ENCODE assay signal across 16 cellular contexts in the genomic region with DNA sequence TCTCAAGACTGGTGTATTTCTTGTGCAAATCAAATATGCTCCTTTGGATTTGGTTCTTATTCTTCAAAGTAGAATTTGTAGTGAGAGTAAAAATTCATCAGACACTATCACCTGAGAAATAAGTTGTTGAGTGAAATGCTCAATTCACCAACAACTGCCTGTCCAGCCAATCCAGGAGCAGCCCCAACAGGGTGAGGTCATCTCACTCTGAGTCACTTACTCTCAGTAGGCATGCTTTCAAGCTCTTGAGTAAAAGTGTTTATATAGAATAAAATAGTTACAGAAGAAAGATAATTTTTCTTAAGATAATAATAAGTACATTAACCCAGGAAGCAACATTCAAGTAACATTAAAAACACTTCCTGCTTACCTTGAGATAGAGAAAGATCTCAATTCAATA.
DNase-seq lines count a peak whose midpoint lies in the region; ATAC-seq, FAIRE-seq and TF ChIP-seq lines count a peak whose summit lies in the region.
"Had no signal": no experiment of that assay in that cellular context is flagged by ENCODE, and none has a peak within 500 bp of the region (broad histone marks: within the 10 kb centered on the region; RNA-seq: fewer than 3 reads in every experiment).

No MANE protein-coding gene starts in this region.

- CTCF ChIA-PET in activated CD8-positive, alpha-beta T cell treated with anti-CD3 and anti-CD28 coated beads for 36 hours (lab: Charles Lee) = no interaction called here
- CTCF ChIA-PET in activated CD8-positive, alpha-beta T cell treated with anti-CD3 and anti-CD28 coated beads, Interleukin-2, amount 10 ng/mL, durations not matched to agents 7 days and 5 days (lab: Charles Lee) = no interaction called here
- CTCF ChIA-PET in HEK293 (lab: Yijun Ruan, JAX) = interaction anchor here (0.7 kb wide), 1 partner anchor 20 kb away, joined by 5 read pairs; no protein-coding TSS in a partner anchor

- H3K36me3 ChIP-seq in HEK293 (ENCODE audit: control insufficient read depth in 2 of 2, insufficient read depth in 1 of 2, low read length in 2 of 2) = no peaks in the 10 kb centered on the region

- H3K9me3 ChIP-seq in HEK293 (ENCODE audit: control insufficient read depth, insufficient read depth, low read depth, low read length) = no peaks in the 10 kb centered on the region

- 0 out of 2 replicates have a peak, but pooled peaks cover 2% of the 10 kb centered on the region for H3K4me1 ChIP-seq in HEK293 (ENCODE audit: control insufficient read depth, insufficient read depth, low read length)

- DNase-seq in activated CD8-positive, alpha-beta T cell treated with anti-CD3 and anti-CD28 coated beads for 36 hours = peak; percentile 12
- DNase-seq in activated CD8-positive, alpha-beta T cell treated with anti-CD3 and anti-CD28 coated beads, Interleukin-2, amount 10 ng/mL, durations not matched to agents 7 days and 5 days = no peak
- DNase-seq in amniotic epithelial cell (ENCODE audit: low read depth) = peak; percentile 1
- DNase-seq in kidney tubule cell (ENCODE audit: low spot score) = peak; percentile 37
- DNase-seq in GM12891 (ENCODE audit: insufficient read length, low spot score) = no peak
- DNase-seq in CD1c-positive myeloid dendritic cell (ENCODE audit: extremely low spot score) = no peak
- DNase-seq: AML-193, Calu3, NCI-H187 treated with DMSO at 0.1 percent for 48 hours, NCI-H2171 treated with DMSO at 0.1 percent for 48 hours, NCI-H774, SHP77 treated with DMSO at 0.1 percent for 48 hours had no signal

- TF ChIP-seq CTCF in activated CD8-positive, alpha-beta T cell treated with anti-CD3 and anti-CD28 coated beads for 36 hours (IDR thresholded peaks at IDR 0.05) = no peak
- TF ChIP-seq CTCF in HEK293 (tag by site-specific recombination; IDR thresholded peaks at IDR 0.05) = no peak

- no peak overlapping the region for H3K4me3 Mint-ChIP-seq in activated CD8-positive, alpha-beta T cell treated with anti-CD3 and anti-CD28 coated beads for 36 hours
- H3K4me3 Mint-ChIP-seq in activated CD8-positive, alpha-beta T cell treated with anti-CD3 and anti-CD28 coated beads, Interleukin-2, amount 10 ng/mL, durations not matched to agents 7 days and 5 days = no peak overlapping the region
- H3K4me3 Mint-ChIP-seq: CD4-positive, CD25-positive, alpha-beta regulatory T cell had no signal

- H3K9me3 Mint-ChIP-seq in activated CD8-positive, alpha-beta T cell treated with anti-CD3 and anti-CD28 coated beads for 36 hours = no peaks in the 10 kb centered on the region
- H3K9me3 Mint-ChIP-seq in activated CD8-positive, alpha-beta T cell treated with anti-CD3 and anti-CD28 coated beads, Interleukin-2, amount 10 ng/mL, durations not matched to agents 7 days and 5 days (ENCODE audit: insufficient read depth) = no peaks in the 10 kb centered on the region

- H3K4me3 ChIP-seq in HEK293 (ENCODE audit: low read depth, low read length) = no peak overlapping the region

- peaks cover 7% of the 10 kb centered on the region for H3K4me1 Mint-ChIP-seq in activated CD8-positive, alpha-beta T cell treated with anti-CD3 and anti-CD28 coated beads for 36 hours (ENCODE audit: low read depth)
- peaks cover 9% of the 10 kb centered on the region for H3K4me1 Mint-ChIP-seq in activated CD8-positive, alpha-beta T cell treated with anti-CD3 and anti-CD28 coated beads, Interleukin-2, amount 10 ng/mL, durations not matched to agents 7 days and 5 days (ENCODE audit: low read depth)

- no peak for FAIRE-seq in GM12891 (lab: Jason Lieb, UNC)
- FAIRE-seq: H1, HepG2 had no signal

- peak; percentile 49 for ATAC-seq in activated CD8-positive, alpha-beta T cell treated with anti-CD3 and anti-CD28 coated beads for 36 hours
- ATAC-seq in activated CD8-positive, alpha-beta T cell treated with anti-CD3 and anti-CD28 coated beads, Interleukin-2, amount 10 ng/mL, durations not matched to agents 7 days and 5 days = no peak
- ATAC-seq: HepG2 had no signal

- H3K27me3 Mint-ChIP-seq in activated CD8-positive, alpha-beta T cell treated with anti-CD3 and anti-CD28 coated beads for 36 hours = no peaks in the 10 kb centered on the region
- peaks cover 7% of the 10 kb centered on the region for H3K27me3 Mint-ChIP-seq in activated CD8-positive, alpha-beta T cell treated with anti-CD3 and anti-CD28 coated beads, Interleukin-2, amount 10 ng/mL, durations not matched to agents 7 days and 5 days (ENCODE audit: low read depth)

- intact Hi-C loops in activated CD8-positive, alpha-beta T cell treated with anti-CD3 and anti-CD28 coated beads for 36 hours (cut with micrococcal nuclease) = no loop called here

- H3K36me3 Mint-ChIP-seq in activated CD8-positive, alpha-beta T cell treated with anti-CD3 and anti-CD28 coated beads for 36 hours (ENCODE audit: low read depth) = no peaks in the 10 kb centered on the region
- H3K36me3 Mint-ChIP-seq in activated CD8-positive, alpha-beta T cell treated with anti-CD3 and anti-CD28 coated beads, Interleukin-2, amount 10 ng/mL, durations not matched to agents 7 days and 5 days (ENCODE audit: low read depth) = peaks cover 6% of the 10 kb centered on the region
- H3K36me3 Mint-ChIP-seq: CD4-positive, CD25-positive, alpha-beta regulatory T cell had no signal

- H3K27ac ChIP-seq in HEK293 (ENCODE audit: extremely low read depth, low read depth, low read length) = no peak overlapping the region

- no peak for TF ChIP-seq POLR2A in GM12891 (IDR thresholded peaks at IDR 0.05; ENCODE audit: low read depth, low read length)

- H3K27ac Mint-ChIP-seq in activated CD8-positive, alpha-beta T cell treated with anti-CD3 and anti-CD28 coated beads for 36 hours = no peak overlapping the region
- H3K27ac Mint-ChIP-seq in activated CD8-positive, alpha-beta T cell treated with anti-CD3 and anti-CD28 coated beads, Interleukin-2, amount 10 ng/mL, durations not matched to agents 7 days and 5 days = no peak overlapping the region
- H3K27ac Mint-ChIP-seq: CD4-positive, CD25-positive, alpha-beta regulatory T cell had no signal

- POLR2A ChIA-PET in activated CD8-positive, alpha-beta T cell treated with anti-CD3 and anti-CD28 coated beads for 36 hours (lab: Charles Lee) = no interaction called here
- POLR2A ChIA-PET in activated CD8-positive, alpha-beta T cell treated with anti-CD3 and anti-CD28 coated beads, Interleukin-2, amount 10 ng/mL, durations not matched to agents 7 days and 5 days (lab: Charles Lee) = no interaction called here
- POLR2A ChIA-PET in HEK293 (lab: Yijun Ruan, JAX) = no interaction called here

TF ChIP-seq in HEK293, 187 proteins besides CTCF, POLR2A, EP300 and RAD21:
- TF ChIP-seq PRDM6 (tag by site-specific recombination; IDR thresholded peaks at IDR 0.05) (peak; percentile 72; the same call in 1 of the 2 replicates), ZEB2 (tag by site-specific recombination; IDR thresholded peaks at IDR 0.05) (no peak), TCF7L2 (IDR thresholded peaks at IDR 0.05; ENCODE audit: borderline replicate concordance, low read depth, low read length) (0 out of 2 replicates have a peak, but pooled peaks have one; percentile 26), PRDM1 (tag by site-specific recombination; IDR thresholded peaks at IDR 0.05) (peak; percentile 66)

TF ChIP-seq in GM12891, 5 proteins besides CTCF, POLR2A, EP300 and RAD21:
- TF ChIP-seq SPI1 (IDR thresholded peaks at IDR 0.05; ENCODE audit: low read depth, low read length) (no peak), POLR2AphosphoS5 (IDR thresholded peaks at IDR 0.05; ENCODE audit: low read depth, low read length) (no peak), POU2F2 (IDR thresholded peaks at IDR 0.05; ENCODE audit: low read depth, low read length) (no peak)

Comparison
In these comparisons a context has a peak if more than half of its experiments do, and no peak if none do; other contexts are left out.
1. DNase-seq: peak in activated CD8-positive, alpha-beta T cell treated with anti-CD3 and anti-CD28 coated beads for 36 hours (single experiment), amniotic epithelial cell (single experiment) and kidney tubule cell (single experiment); none in activated CD8-positive, alpha-beta T cell treated with anti-CD3 and anti-CD28 coated beads, Interleukin-2, amount 10 ng/mL, durations not matched to agents 7 days and 5 days (single experiment), GM12891 (single experiment) and CD1c-positive myeloid dendritic cell (single experiment).